ENCODE assay signal across 1 cellular context in genomic region chr15:76678766-76679165, GRCh38.
TF ChIP-seq lines count a peak whose summit lies in the region.

No MANE protein-coding gene starts in this region.

TF ChIP-seq in SK-N-SH, 30 proteins besides CTCF, POLR2A, EP300 and RAD21 (continued from another document):
- TF ChIP-seq RFX5 (IDR thresholded peaks at IDR 0.05; ENCODE audit: low read length) (no peak), PBX3 (IDR thresholded peaks at IDR 0.05) (no peak), NFIC (IDR thresholded peaks at IDR 0.05; ENCODE audit: borderline replicate concordance) (no peak), USF2 (IDR thresholded peaks at IDR 0.05; ENCODE audit: borderline replicate concordance, low read depth, low read length) (no peak), RCOR1 (IDR thresholded peaks at IDR 0.05; ENCODE audit: low read length) (no peak), EZH2phosphoT487 (IDR thresholded peaks at IDR 0.05; ENCODE audit: borderline replicate concordance, low read depth) (no peak), TEAD4 (IDR thresholded peaks at IDR 0.05; ENCODE audit: borderline replicate concordance, insufficient read depth) (no peak), FOSL2 (IDR thresholded peaks at IDR 0.05; ENCODE audit: borderline replicate concordance, low read depth) (no peak), GABPA (IDR thresholded peaks at IDR 0.05; ENCODE audit: low read depth) (no peak), TCF12 (IDR thresholded peaks at IDR 0.05) (no peak)
